Comparison of ENCODE assay signal across 8 cellular contexts in genomic region chr5:35651002-35651756, GRCh38. TPM values are rescaled to one million over a fixed set of nuclear protein-coding genes. Genes with fewer than 3 reads are reported as not detected.
A peak's percentile ranks its signal among the peaks of the same experiment; 100 is the strongest.
DNase-seq lines count a peak whose midpoint lies in the region; ATAC-seq and TF ChIP-seq lines count a peak whose summit lies in the region.

No MANE protein-coding gene starts in this region.

- DNase-seq in ELF-1 (ENCODE audit: low read depth, low spot score) (peak; percentile 14), HFFc6 (peak; percentile 46), kidney glomerular epithelial cell (lab: John Stamatoyannopoulos, UW) (peak; percentile 30), GF-D8 (lab: John Stamatoyannopoulos, UW) (no peak)
- DNase-seq in activated naive CD8-positive, alpha-beta T cell treated with anti-CD3 and anti-CD28 coated beads, Interleukin-2, amount 50 U/mL, for 16 hours (ENCODE audit: low read depth, low spot score): peak; percentile 17
- peak; percentile 7 to 40 for DNase-seq in stimulated activated CD8-positive, alpha-beta memory T cell treated with anti-CD3 and anti-CD28 coated beads, Interleukin-2, amount 100 ng/mL, for 48 hours (ENCODE audit: low read depth in 2 of 2)

- TF ChIP-seq CTCF in HFFc6 (IDR thresholded peaks at IDR 0.05): peak; percentile 83

- no peaks in the 10 kb centered on the region; the same call in 1 of the 2 replicates for H3K27me3 Mint-ChIP-seq in HFFc6 (ENCODE audit: insufficient read depth)

- H3K4me3 Mint-ChIP-seq in HFFc6: no peak overlapping the region

- no peaks in the 10 kb centered on the region for H3K36me3 Mint-ChIP-seq in HFFc6 (ENCODE audit: low read depth)

- peaks cover 11% of the 10 kb centered on the region for H3K4me1 Mint-ChIP-seq in HFFc6 (ENCODE audit: low read depth)

- no peaks in the 10 kb centered on the region for H3K9me3 Mint-ChIP-seq in HFFc6

- H3K27ac Mint-ChIP-seq in HFFc6: no peak overlapping the region

- peak; percentile 96 for ATAC-seq in SK-N-SH treated with all-trans-retinoic acid at 6 μM for 48 hours
- ATAC-seq in GM18517 (IDR thresholded peaks at IDR 0.05; ENCODE audit: unreplicated experiment): no peak

TF ChIP-seq in SK-N-SH treated with all-trans-retinoic acid at 6 μM for 48 hours, 23 proteins besides CTCF, POLR2A, EP300 and RAD21:
- TF ChIP-seq PATZ1 (CRISPR knock-in tag; IDR thresholded peaks at IDR 0.05; ENCODE audit: borderline replicate concordance): no peak
- TF ChIP-seq TOX (CRISPR knock-in tag; IDR thresholded peaks at IDR 0.05; ENCODE audit: borderline replicate concordance): no peak
- no peak for TF ChIP-seq ZFP3 (CRISPR knock-in tag; IDR thresholded peaks at IDR 0.05)
- TF ChIP-seq CSRNP3 (CRISPR knock-in tag; IDR thresholded peaks at IDR 0.05): no peak
- no peak for TF ChIP-seq ZC3H10 (CRISPR knock-in tag; IDR thresholded peaks at IDR 0.05)
- no peak for TF ChIP-seq ISL1 (CRISPR knock-in tag; IDR thresholded peaks at IDR 0.05)
- no peak for TF ChIP-seq CSDC2 (CRISPR knock-in tag; IDR thresholded peaks at IDR 0.05)
- TF ChIP-seq TSHZ2 (CRISPR knock-in tag; IDR thresholded peaks at IDR 0.05): no peak
- no peak for TF ChIP-seq ZNF8 (CRISPR knock-in tag; IDR thresholded peaks at IDR 0.05)

RNA-seq across cellular contexts. Expression of gene SPEF2, which starts 33.5 kb away (rescaled TPM):
- total RNA-seq in HFFc6 (2021; fragmentation: NEBNext Ultra II Directional; extraction: Animal tissue kit (Norgen Biotek cat#: 25700)): 1 to 10 TPM; 1.5 to 4.0 (median 2.3) TPM
